In genomic region chr10:69644658-69645295, GRCh38 we compare ENCODE assay signal across 1 cellular context.
TF ChIP-seq lines count a peak whose summit lies in the region.

No MANE protein-coding gene starts in this region.

TF ChIP-seq in liver, 16 proteins besides CTCF, POLR2A, EP300 and RAD21 (continued from another document):
- TF ChIP-seq TAF1 (conservative IDR thresholded peaks at IDR 0.05): no peak
- no peak for TF ChIP-seq GABPA (IDR thresholded peaks at IDR 0.05 in 1 of 2, conservative IDR thresholded peaks at IDR 0.05 in 1 of 2)
TF ChIP-seq in liver: peak in this region for 0.
